ENCODE assay signal across 8 cellular contexts in genomic region chr1:70373580-70373979, GRCh38. TPM values are rescaled to one million over a fixed set of nuclear protein-coding genes. Genes with fewer than 3 reads are reported as not detected.
DNase-seq lines count a peak whose midpoint lies in the region; ATAC-seq and TF ChIP-seq lines count a peak whose summit lies in the region.
"Not testable (repeated sequence)": the region's sequence is repeated elsewhere in the genome, so short reads cannot be mapped to it uniquely, and the experiment has no call there.

No MANE protein-coding gene starts in this region.

- H3K36me3 ChIP-seq in HAP-1 (replicated peaks); HUES6 (ENCODE audit: control insufficient read depth, insufficient read depth, low read length); PC-3 (ENCODE audit: low read depth, low read length): not testable (repeated sequence)

- intact Hi-C loops in PC-3 (cut with micrococcal nuclease), result loop anchor here (2.0 kb wide), 1 partner anchor 15 kb away; no protein-coding TSS in a partner anchor

- peaks cover 13% of the 10 kb centered on the region for H3K4me1 ChIP-seq in HAP-1
- peaks cover 30% of the 10 kb centered on the region for H3K4me1 ChIP-seq in HUES6 (ENCODE audit: control insufficient read depth, insufficient read depth, low read length)
- peaks cover 49% of the 10 kb centered on the region for H3K4me1 ChIP-seq in PC-3 (ENCODE audit: insufficient read depth, low read length)

- in situ Hi-C loops in HAP-1 (cut with MboI; ENCODE audit: low sequenced_read_pairs), result not testable (repeated sequence)

- not testable (repeated sequence) for H3K79me2 ChIP-seq in PC-3 (ENCODE audit: low read length)

- POLR2A ChIA-PET in PC-3 (lab: Charles Lee; ENCODE audit: unreplicated experiment), result interaction anchor here (0.6 kb wide), 1 partner anchor 37 kb away, joined by 4 read pairs; no protein-coding TSS in a partner anchor

- H3K4me3 ChIP-seq in HAP-1; PC-3 (ENCODE audit: low read length); fibroblast of villous mesenchyme (ENCODE audit: low read depth, low read length): not testable (repeated sequence)
- 0 out of 2 replicates have a peak overlapping the region, but pooled peaks have one; percentile 18 for H3K4me3 ChIP-seq in HUES6 (ENCODE audit: low read depth, low read length)

- H3F3A ChIP-seq in PC-3 (ENCODE audit: low read length, unreplicated experiment), result not testable (repeated sequence)

- TF ChIP-seq CTCF in PC-3 (conservative IDR thresholded peaks at IDR 0.05; ENCODE audit: low read depth, low read length); fibroblast of villous mesenchyme (IDR thresholded peaks at IDR 0.05; ENCODE audit: insufficient read depth, low read depth, low read length): not testable (repeated sequence)

- ATAC-seq in PC-3, result peak; percentile 25

- H3K9me3 ChIP-seq in HAP-1; HUES6 (ENCODE audit: control insufficient read depth, insufficient read depth, low read depth, low read length); PC-3 (ENCODE audit: low read length): not testable (repeated sequence)

- DNase-seq in Daoy (ENCODE audit: low read depth) (peak; percentile 16), HAP-1 (ENCODE audit: low spot score in 2 of 2) (peak; percentile 21 to 67), PC-3 (peak; percentile 76), astrocyte of the hippocampus (ENCODE audit: low read depth, low spot score) (peak; percentile 31), fibroblast of villous mesenchyme (ENCODE audit: low read depth) (peak; percentile 5), islet precursor cell (peak; percentile 68), renal cortical epithelial cell (ENCODE audit: low read depth) (peak; percentile 47)

- CTCF ChIA-PET in PC-3 (lab: Charles Lee), result not testable (repeated sequence)

- not testable (repeated sequence) for H3K27me3 ChIP-seq in HAP-1 (ENCODE audit: low read depth); HUES6 (ENCODE audit: control insufficient read depth, insufficient read depth, low read length); PC-3 (ENCODE audit: low read length)

- H3K27ac ChIP-seq in HUES6 (ENCODE audit: low read depth, low read length) (peak overlapping the region; percentile 83; the same call in 1 of the 2 replicates), PC-3 (ENCODE audit: low read length) (peak overlapping the region; percentile 99)

- H3K9me2 ChIP-seq in PC-3 (replicated peaks; ENCODE audit: low read length), result not testable (repeated sequence)

- H4K20me1 ChIP-seq in PC-3 (ENCODE audit: low read length), result not testable (repeated sequence)

- 0 out of 2 replicates have a peak overlapping the region, but pooled peaks have one; percentile 29 for H2AFZ ChIP-seq in PC-3 (ENCODE audit: low read length)

- H3K9ac ChIP-seq in HUES6 (ENCODE audit: low read length), result not testable (repeated sequence)
- peak overlapping the region; percentile 79 for H3K9ac ChIP-seq in PC-3 (ENCODE audit: low read length)

- H3K4me2 ChIP-seq in PC-3 (ENCODE audit: low read length), result peak overlapping the region; percentile 69

- not testable (repeated sequence) for BruUV-seq in PC-3 (replicated peaks; lab: Mats Ljungman, UMichigan)

RNA-seq across cellular contexts. Expression of gene ANKRD13C, which starts 19.1 kb away (rescaled TPM):
- total RNA-seq in Daoy (2014; rRNA removed; shearing (Covaris generic)), result 29.9 and 30.6 TPM in 2 replicates
- total RNA-seq in PC-3 (2014; rRNA removed), result 38.0 and 41.5 TPM in 2 replicates
- 34.5 and 50.1 TPM in 2 replicates for total RNA-seq in fibroblast of villous mesenchyme
- total RNA-seq in renal cortical epithelial cell, result 34.2 and 34.7 TPM in 2 replicates

RNA-seq across cellular contexts. Expression of gene CTH, which starts 37.5 kb away (rescaled TPM):
- 4.8 and 5.0 TPM in 2 replicates for total RNA-seq in Daoy (2014; rRNA removed; shearing (Covaris generic))
- total RNA-seq in PC-3 (2014; rRNA removed) (8.5 and 13.2 TPM in 2 replicates), fibroblast of villous mesenchyme (4.2 and 4.7 TPM in 2 replicates), renal cortical epithelial cell (3.9 and 4.3 TPM in 2 replicates)

Comparison
In these comparisons a context has a peak if more than half of its experiments do, and no peak if none do; other contexts are left out.
1. DNase-seq: peak in every context shown above with its lines; median percentile 76 in PC-3; 68 in islet precursor cell; 47 in renal cortical epithelial cell; 44 in HAP-1; 31 in astrocyte of the hippocampus; 16 in Daoy; 5 in fibroblast of villous mesenchyme.